ENCODE assay signal across 1 cellular context in the genomic region with DNA sequence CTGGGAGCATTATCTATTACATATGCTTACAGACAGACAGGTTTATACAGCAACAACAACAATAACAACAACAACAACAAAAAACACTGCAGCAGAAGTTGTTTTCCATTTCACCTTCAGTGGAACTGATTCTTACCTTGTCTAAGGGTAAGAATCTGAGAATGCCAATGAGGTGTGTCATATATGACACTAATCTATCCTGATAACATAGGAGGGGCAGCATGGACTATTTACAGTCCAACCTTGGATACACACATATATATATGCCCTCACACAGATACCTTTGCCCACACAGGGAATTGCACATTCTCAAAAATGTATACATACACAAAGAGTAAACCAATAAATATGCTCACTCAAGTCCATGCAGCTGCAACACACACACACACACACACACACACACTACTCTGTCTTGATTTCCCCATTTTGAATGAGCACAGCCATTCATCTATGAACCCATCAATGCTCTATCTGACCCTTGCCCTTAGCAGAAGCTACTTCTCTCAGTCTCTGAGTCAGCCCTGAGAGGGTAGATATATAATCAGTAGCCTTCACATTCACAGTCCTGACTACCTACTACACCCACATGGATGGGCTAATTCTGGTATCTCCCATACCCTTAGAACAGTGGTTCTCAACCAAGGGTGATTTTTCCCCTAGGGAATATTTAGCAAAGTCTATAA.
TF ChIP-seq lines count a peak whose summit lies in the region.

No MANE protein-coding gene starts in this region.

TF ChIP-seq in K562, 482 proteins besides CTCF, POLR2A, EP300 and RAD21 (continued from another document):
- TF ChIP-seq, protein P1, sequence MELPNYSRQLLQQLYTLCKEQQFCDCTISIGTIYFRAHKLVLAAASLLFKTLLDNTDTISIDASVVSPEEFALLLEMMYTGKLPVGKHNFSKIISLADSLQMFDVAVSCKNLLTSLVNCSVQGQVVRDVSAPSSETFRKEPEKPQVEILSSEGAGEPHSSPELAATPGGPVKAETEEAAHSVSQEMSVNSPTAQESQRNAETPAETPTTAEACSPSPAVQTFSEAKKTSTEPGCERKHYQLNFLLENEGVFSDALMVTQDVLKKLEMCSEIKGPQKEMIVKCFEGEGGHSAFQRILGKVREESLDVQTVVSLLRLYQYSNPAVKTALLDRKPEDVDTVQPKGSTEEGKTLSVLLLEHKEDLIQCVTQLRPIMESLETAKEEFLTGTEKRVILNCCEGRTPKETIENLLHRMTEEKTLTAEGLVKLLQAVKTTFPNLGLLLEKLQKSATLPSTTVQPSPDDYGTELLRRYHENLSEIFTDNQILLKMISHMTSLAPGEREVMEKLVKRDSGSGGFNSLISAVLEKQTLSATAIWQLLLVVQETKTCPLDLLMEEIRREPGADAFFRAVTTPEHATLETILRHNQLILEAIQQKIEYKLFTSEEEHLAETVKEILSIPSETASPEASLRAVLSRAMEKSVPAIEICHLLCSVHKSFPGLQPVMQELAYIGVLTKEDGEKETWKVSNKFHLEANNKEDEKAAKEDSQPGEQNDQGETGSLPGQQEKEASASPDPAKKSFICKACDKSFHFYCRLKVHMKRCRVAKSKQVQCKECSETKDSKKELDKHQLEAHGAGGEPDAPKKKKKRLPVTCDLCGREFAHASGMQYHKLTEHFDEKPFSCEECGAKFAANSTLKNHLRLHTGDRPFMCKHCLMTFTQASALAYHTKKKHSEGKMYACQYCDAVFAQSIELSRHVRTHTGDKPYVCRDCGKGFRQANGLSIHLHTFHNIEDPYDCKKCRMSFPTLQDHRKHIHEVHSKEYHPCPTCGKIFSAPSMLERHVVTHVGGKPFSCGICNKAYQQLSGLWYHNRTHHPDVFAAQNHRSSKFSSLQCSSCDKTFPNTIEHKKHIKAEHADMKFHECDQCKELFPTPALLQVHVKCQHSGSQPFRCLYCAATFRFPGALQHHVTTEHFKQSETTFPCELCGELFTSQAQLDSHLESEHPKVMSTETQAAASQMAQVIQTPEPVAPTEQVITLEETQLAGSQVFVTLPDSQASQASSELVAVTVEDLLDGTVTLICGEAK (IDR thresholded peaks at IDR 0.05): no peak
- TF ChIP-seq, protein P1 (CRISPR knock-in tag; IDR thresholded peaks at IDR 0.05): no peak
- TF ChIP-seq TEAD4 (IDR thresholded peaks at IDR 0.05; ENCODE audit: low read length) (peak; percentile 91), TEAD4 (CRISPR knock-in tag; IDR thresholded peaks at IDR 0.05; ENCODE audit: borderline replicate concordance) (no peak), TFAM (CRISPR knock-in tag; conservative IDR thresholded peaks at IDR 0.05) (no peak), KAT8 (IDR thresholded peaks at IDR 0.05; ENCODE audit: low read depth) (no peak), RCOR1 (IDR thresholded peaks at IDR 0.05; ENCODE audit: borderline replicate concordance in 1 of 2, low read depth in 2 of 2, low read length in 2 of 2) (0 out of 4 replicates have a peak, but pooled peaks of 1 of the 2 experiments have one; percentile 47), POLR2AphosphoS5 (IDR thresholded peaks at IDR 0.05; ENCODE audit: control insufficient read depth, insufficient read depth, low read depth, low read length) (peak; percentile 81; the same call in 1 of the 2 replicates), EZH2 (IDR thresholded peaks at IDR 0.05; ENCODE audit: borderline replicate concordance, low read depth, low read length) (no peak), YBX1 (IDR thresholded peaks at IDR 0.05) (no peak), TAF1 (IDR thresholded peaks at IDR 0.05; ENCODE audit: control insufficient read depth, extremely low read depth, insufficient read depth, low read length, severe bottlenecking) (no peak), ILF3 (IDR thresholded peaks at IDR 0.05; ENCODE audit: borderline replicate concordance) (no peak), KHSRP (IDR thresholded peaks at IDR 0.05) (no peak), CC2D1A (IDR thresholded peaks at IDR 0.05) (peak; percentile 72; the same call in 1 of the 2 replicates), SMARCC2 (IDR thresholded peaks at IDR 0.05; ENCODE audit: low read depth) (peak; percentile 65), ZC3H4 (CRISPR knock-in tag; IDR thresholded peaks at IDR 0.05; ENCODE audit: borderline replicate concordance) (no peak), ZKSCAN1 (IDR thresholded peaks at IDR 0.05; ENCODE audit: low read depth, low read length) (no peak), HSF4 (CRISPR knock-in tag; IDR thresholded peaks at IDR 0.05; ENCODE audit: borderline replicate concordance) (no peak), BCOR (IDR thresholded peaks at IDR 0.05) (peak; percentile 38; the same call in 1 of the 2 replicates), MECOM (CRISPR knock-in tag; IDR thresholded peaks at IDR 0.05) (no peak), NR1H2 (CRISPR knock-in tag; IDR thresholded peaks at IDR 0.05) (no peak), ZNF175 (CRISPR knock-in tag; IDR thresholded peaks at IDR 0.05; ENCODE audit: low read depth) (no peak)
- TF ChIP-seq, protein P2, sequence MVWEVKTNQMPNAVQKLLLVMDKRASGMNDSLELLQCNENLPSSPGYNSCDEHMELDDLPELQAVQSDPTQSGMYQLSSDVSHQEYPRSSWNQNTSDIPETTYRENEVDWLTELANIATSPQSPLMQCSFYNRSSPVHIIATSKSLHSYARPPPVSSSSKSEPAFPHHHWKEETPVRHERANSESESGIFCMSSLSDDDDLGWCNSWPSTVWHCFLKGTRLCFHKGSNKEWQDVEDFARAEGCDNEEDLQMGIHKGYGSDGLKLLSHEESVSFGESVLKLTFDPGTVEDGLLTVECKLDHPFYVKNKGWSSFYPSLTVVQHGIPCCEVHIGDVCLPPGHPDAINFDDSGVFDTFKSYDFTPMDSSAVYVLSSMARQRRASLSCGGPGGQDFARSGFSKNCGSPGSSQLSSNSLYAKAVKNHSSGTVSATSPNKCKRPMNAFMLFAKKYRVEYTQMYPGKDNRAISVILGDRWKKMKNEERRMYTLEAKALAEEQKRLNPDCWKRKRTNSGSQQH (CRISPR knock-in tag; IDR thresholded peaks at IDR 0.05): 0 out of 2 replicates have a peak, but pooled peaks have one; percentile 38
- TF ChIP-seq, protein P3, sequence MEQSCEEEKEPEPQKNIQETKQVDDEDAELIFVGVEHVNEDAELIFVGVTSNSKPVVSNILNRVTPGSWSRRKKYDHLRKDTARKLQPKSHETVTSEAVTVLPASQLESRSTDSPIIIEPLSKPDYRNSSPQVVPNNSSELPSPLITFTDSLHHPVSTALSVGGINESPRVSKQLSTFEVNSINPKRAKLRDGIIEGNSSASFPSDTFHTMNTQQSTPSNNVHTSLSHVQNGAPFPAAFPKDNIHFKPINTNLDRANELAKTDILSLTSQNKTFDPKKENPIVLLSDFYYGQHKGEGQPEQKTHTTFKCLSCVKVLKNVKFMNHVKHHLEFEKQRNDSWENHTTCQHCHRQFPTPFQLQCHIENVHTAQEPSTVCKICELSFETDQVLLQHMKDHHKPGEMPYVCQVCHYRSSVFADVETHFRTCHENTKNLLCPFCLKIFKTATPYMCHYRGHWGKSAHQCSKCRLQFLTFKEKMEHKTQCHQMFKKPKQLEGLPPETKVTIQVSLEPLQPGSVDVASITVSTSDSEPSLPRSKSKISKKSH (CRISPR knock-in tag; IDR thresholded peaks at IDR 0.05): no peak
- TF ChIP-seq, protein P4, sequence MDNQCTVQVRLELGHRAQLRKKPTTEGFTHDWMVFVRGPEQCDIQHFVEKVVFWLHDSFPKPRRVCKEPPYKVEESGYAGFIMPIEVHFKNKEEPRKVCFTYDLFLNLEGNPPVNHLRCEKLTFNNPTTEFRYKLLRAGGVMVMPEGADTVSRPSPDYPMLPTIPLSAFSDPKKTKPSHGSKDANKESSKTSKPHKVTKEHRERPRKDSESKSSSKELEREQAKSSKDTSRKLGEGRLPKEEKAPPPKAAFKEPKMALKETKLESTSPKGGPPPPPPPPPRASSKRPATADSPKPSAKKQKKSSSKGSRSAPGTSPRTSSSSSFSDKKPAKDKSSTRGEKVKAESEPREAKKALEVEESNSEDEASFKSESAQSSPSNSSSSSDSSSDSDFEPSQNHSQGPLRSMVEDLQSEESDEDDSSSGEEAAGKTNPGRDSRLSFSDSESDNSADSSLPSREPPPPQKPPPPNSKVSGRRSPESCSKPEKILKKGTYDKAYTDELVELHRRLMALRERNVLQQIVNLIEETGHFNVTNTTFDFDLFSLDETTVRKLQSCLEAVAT (IDR thresholded peaks at IDR 0.05): 0 out of 4 replicates have a peak, but pooled peaks of 1 of the 2 experiments have one; percentile 34
